In the genomic region with DNA sequence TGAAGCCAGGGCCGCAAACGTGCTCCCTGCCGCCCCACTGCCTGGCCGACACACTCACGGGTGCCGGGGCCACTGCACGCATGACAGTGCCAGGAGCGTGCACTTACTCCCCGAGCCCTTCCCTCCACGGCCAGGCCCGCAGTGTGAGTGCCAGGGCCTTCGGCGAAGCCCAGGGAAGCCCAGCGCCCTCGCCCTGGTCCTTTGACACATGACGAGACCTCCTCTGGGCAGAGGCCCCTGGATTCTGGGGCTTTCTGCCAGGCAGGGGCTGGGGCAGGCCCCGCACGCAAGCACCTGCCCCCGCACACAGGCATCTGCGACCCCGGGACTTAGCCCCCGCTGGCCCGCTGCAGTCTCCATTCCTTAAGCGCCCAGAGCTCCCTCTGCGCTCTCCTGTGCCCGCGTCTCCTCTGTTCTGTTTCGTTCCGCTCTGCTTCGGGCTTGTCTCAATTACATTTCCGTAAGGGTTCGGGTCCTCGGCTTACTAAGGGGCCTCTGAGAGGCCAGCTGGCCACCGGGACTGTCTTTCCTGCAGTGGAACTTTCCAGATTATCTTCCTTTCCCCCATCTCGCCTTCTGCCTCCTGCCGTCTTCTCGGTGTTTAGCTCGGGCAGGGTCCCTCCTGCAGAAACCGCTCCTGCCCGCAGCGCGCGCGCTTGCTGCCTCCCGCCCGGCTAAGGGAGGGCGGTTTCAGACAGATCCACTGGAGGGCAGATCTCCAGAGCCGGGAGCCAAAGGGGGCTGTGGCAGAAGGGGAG, we compare ENCODE assay signal across 11 cellular contexts.
DNase-seq lines count a peak whose midpoint lies in the region; ATAC-seq and TF ChIP-seq lines count a peak whose summit lies in the region.
"Had no signal": no experiment of that assay in that cellular context is flagged by ENCODE, and none has a peak within 500 bp of the region (broad histone marks: within the 10 kb centered on the region; RNA-seq: fewer than 3 reads in every experiment).

No MANE protein-coding gene starts in this region.

- H3K9me3 ChIP-seq in thoracic aorta: no peaks in the 10 kb centered on the region

- H3K4me3 Mint-ChIP-seq in activated naive CD4-positive, alpha-beta T cell treated with anti-CD3 and anti-CD28 coated beads for 36 hours: peak overlapping the region; percentile 51
- peak overlapping the region; percentile 50 to 60 for H3K4me3 Mint-ChIP-seq in effector memory CD8-positive, alpha-beta T cell
- peak overlapping the region; percentile 53 for H3K4me3 Mint-ChIP-seq in memory B cell

- H3K9me3 Mint-ChIP-seq in activated naive CD4-positive, alpha-beta T cell treated with anti-CD3 and anti-CD28 coated beads for 36 hours: no peaks in the 10 kb centered on the region
- no peaks in the 10 kb centered on the region for H3K9me3 Mint-ChIP-seq in effector memory CD8-positive, alpha-beta T cell
- no peaks in the 10 kb centered on the region for H3K9me3 Mint-ChIP-seq in memory B cell

- no peak for DNase-seq in activated naive CD4-positive, alpha-beta T cell treated with anti-CD3 and anti-CD28 coated beads for 36 hours
- DNase-seq in activated naive CD4-positive, alpha-beta T cell treated with anti-CD3 and anti-CD28 coated beads, Interleukin-2, amount 50 U/mL, for 16 hours: no peak
- DNase-seq in effector memory CD8-positive, alpha-beta T cell: no peak
- DNase-seq in memory B cell (ENCODE audit: low spot score in 2 of 2) (no peak), thoracic aorta (ENCODE audit: low spot score) (no peak), NCI-H146 treated with DMSO at 0.1 percent for 48 hours (lab: John Stamatoyannopoulos, UW; ENCODE audit: unreplicated experiment) (no peak), HUDEP-2 (lab: John Stamatoyannopoulos, UW; ENCODE audit: unreplicated experiment in 76 of 76) (no peak), NCI-H2196 (lab: John Stamatoyannopoulos, UW; ENCODE audit: unreplicated experiment) (no peak)
- DNase-seq: AML-193, NCI-H82 had no signal

- intact Hi-C loops in activated naive CD4-positive, alpha-beta T cell treated with anti-CD3 and anti-CD28 coated beads for 36 hours (cut with micrococcal nuclease): no loop called here

- no peaks in the 10 kb centered on the region for H3K36me3 Mint-ChIP-seq in activated naive CD4-positive, alpha-beta T cell treated with anti-CD3 and anti-CD28 coated beads for 36 hours (ENCODE audit: low read depth)
- H3K36me3 Mint-ChIP-seq in effector memory CD8-positive, alpha-beta T cell (ENCODE audit: insufficient read depth): no peaks in the 10 kb centered on the region
- H3K36me3 Mint-ChIP-seq in memory B cell: no peaks in the 10 kb centered on the region
- H3K36me3 Mint-ChIP-seq: brain had no signal

- peaks cover 12% of the 10 kb centered on the region for H3K4me1 Mint-ChIP-seq in activated naive CD4-positive, alpha-beta T cell treated with anti-CD3 and anti-CD28 coated beads for 36 hours (ENCODE audit: low read depth)
- H3K4me1 Mint-ChIP-seq in effector memory CD8-positive, alpha-beta T cell (ENCODE audit: low read depth in 2 of 2): peaks cover 7 to 8% of the 10 kb centered on the region in 2 donors
- H3K4me1 Mint-ChIP-seq in memory B cell: no peaks in the 10 kb centered on the region

- H3K4me1 ChIP-seq in thoracic aorta (ENCODE audit: control insufficient read depth in 1 of 2, low read depth in 2 of 2): peaks cover 0 to 8% of the 10 kb centered on the region in 2 donors

- no peak overlapping the region for H3K27ac Mint-ChIP-seq in activated naive CD4-positive, alpha-beta T cell treated with anti-CD3 and anti-CD28 coated beads for 36 hours
- H3K27ac Mint-ChIP-seq in effector memory CD8-positive, alpha-beta T cell: peak overlapping the region in 1 of 2 donors; percentile 38
- no peak overlapping the region for H3K27ac Mint-ChIP-seq in memory B cell

- no peak for ATAC-seq in effector memory CD8-positive, alpha-beta T cell (replicated peaks)
- ATAC-seq in memory B cell (ENCODE audit: low read depth) (peak; percentile 12), thoracic aorta (ENCODE audit: insufficient number of reproducible peaks, low FRiP score, low read depth) (no peak)

- CTCF ChIA-PET in activated naive CD4-positive, alpha-beta T cell treated with anti-CD3 and anti-CD28 coated beads for 36 hours (lab: Charles Lee): interaction anchor here (0.6 to 0.7 kb wide), 2 partner anchors 13 to 148 kb away, joined by 3 to 4 read pairs; no protein-coding TSS in a partner anchor

- no peak overlapping the region for H3K27ac ChIP-seq in thoracic aorta

- H3K27me3 ChIP-seq in thoracic aorta (replicated peaks; ENCODE audit: insufficient read depth): no peaks in the 10 kb centered on the region

- H3K27me3 Mint-ChIP-seq in activated naive CD4-positive, alpha-beta T cell treated with anti-CD3 and anti-CD28 coated beads for 36 hours (ENCODE audit: low read depth): peaks cover 35% of the 10 kb centered on the region
- peaks cover 47 to 67% of the 10 kb centered on the region in 2 donors for H3K27me3 Mint-ChIP-seq in effector memory CD8-positive, alpha-beta T cell
- peaks cover 27% of the 10 kb centered on the region for H3K27me3 Mint-ChIP-seq in memory B cell
- H3K27me3 Mint-ChIP-seq: brain had no signal

- H3K36me3 ChIP-seq in thoracic aorta: no peaks in the 10 kb centered on the region

- no peak for TF ChIP-seq CTCF in thoracic aorta (IDR thresholded peaks at IDR 0.05)

- H3K4me3 ChIP-seq in thoracic aorta: peak overlapping the region; percentile 60
